ENCODE assay signal across 8 cellular contexts in genomic region chr2:149586063-149586462, GRCh38. TPM values are rescaled to one million over a fixed set of nuclear protein-coding genes. Genes with fewer than 3 reads are reported as not detected.
DNase-seq lines count a peak whose midpoint lies in the region; ATAC-seq and TF ChIP-seq lines count a peak whose summit lies in the region.

No MANE protein-coding gene starts in this region.

- no peaks in the 10 kb centered on the region for H3K27me3 ChIP-seq in IMR-90 (ENCODE audit: control insufficient read depth, insufficient read depth, low read length)
- no peaks in the 10 kb centered on the region for H3K27me3 ChIP-seq in mammary epithelial cell (ENCODE audit: insufficient read depth, low read length)
- no peaks in the 10 kb centered on the region for H3K27me3 ChIP-seq in muscle layer of duodenum (ENCODE audit: low read depth, low read length)

- dilution Hi-C loops in IMR-90 (cut with HindIII; ENCODE audit: low sequenced_read_pairs, unreplicated experiment) = no loop called here
- dilution Hi-C loops in mammary epithelial cell (cut with HindIII; ENCODE audit: low sequenced_read_pairs) = no loop called here

- H3K4me3 ChIP-seq in AG04449 (ENCODE audit: low read depth, low read length) = peak overlapping the region; percentile 75
- peak overlapping the region; percentile 76 for H3K4me3 ChIP-seq in IMR-90 (ENCODE audit: insufficient read depth, low read depth, low read length)
- peak overlapping the region; percentile 66 to 98 (median 85) for H3K4me3 ChIP-seq in mammary epithelial cell (replicated peaks in 1 of 3; ENCODE audit: insufficient read depth in 1 of 3, low read depth in 2 of 3, low read length in 3 of 3)
- peak overlapping the region; percentile 89 to 96 for H3K4me3 ChIP-seq in muscle layer of duodenum (ENCODE audit: low read depth in 1 of 2, low read length in 2 of 2)

- H2AFZ ChIP-seq in IMR-90 (replicated peaks; ENCODE audit: low read length, poor library complexity) = no peak overlapping the region
- H2AFZ ChIP-seq in mammary epithelial cell (ENCODE audit: low read depth, low read length) = no peak overlapping the region

- H3K36me3 ChIP-seq in IMR-90 (ENCODE audit: control insufficient read depth, insufficient read depth, low read length) = peaks cover 13% of the 10 kb centered on the region
- peaks cover 24% of the 10 kb centered on the region for H3K36me3 ChIP-seq in mammary epithelial cell (ENCODE audit: insufficient read depth, low read length)
- H3K36me3 ChIP-seq in muscle layer of duodenum (ENCODE audit: control insufficient read depth in 1 of 2, insufficient read depth in 2 of 2, low read length in 2 of 2) = peaks cover 10 to 14% of the 10 kb centered on the region in 2 donors

- 0 out of 2 replicates have a peak overlapping the region, but pooled peaks have one; percentile 16 for H3K18ac ChIP-seq in IMR-90 (ENCODE audit: low read depth, low read length)

- H2AK5ac ChIP-seq in IMR-90 (ENCODE audit: low read depth, low read length) = no peak overlapping the region

- CTCF ChIA-PET in AG04449 (lab: Yijun Ruan, JAX) (interaction anchor here (0.9 to 3.1 kb wide), 7 partner anchors 9 to 1654 kb away, joined by 3 to 13 read pairs (median 6); no protein-coding TSS in a partner anchor), IMR-90 (lab: Yijun Ruan, JAX) (no interaction called here), mammary epithelial cell (lab: Charles Lee; ENCODE audit: low non-redundant PET) (no interaction called here)

- H4K91ac ChIP-seq in IMR-90 (ENCODE audit: insufficient read depth, low read depth, low read length) = no peak overlapping the region

- no peak overlapping the region for H2BK15ac ChIP-seq in IMR-90 (ENCODE audit: low read depth, low read length)

- no peak for TF ChIP-seq POLR2A in IMR-90 (IDR thresholded peaks at IDR 0.05; ENCODE audit: low read depth, low read length)

- H3K9me3 ChIP-seq in IMR-90 (ENCODE audit: control insufficient read depth, insufficient read depth, low read length) (no peaks in the 10 kb centered on the region), mammary epithelial cell (replicated peaks; ENCODE audit: insufficient read depth, low read length) (no peaks in the 10 kb centered on the region), muscle layer of duodenum (ENCODE audit: control insufficient read depth in 1 of 2, low read length in 2 of 2) (no peaks in the 10 kb centered on the region)

- DNase-seq in AG04449 (ENCODE audit: low read depth, low spot score) = no peak
- DNase-seq in IMR-90 = no peak
- DNase-seq in mammary epithelial cell = no peak
- no peak for DNase-seq in NCI-H774 (lab: John Stamatoyannopoulos, UW)
- no peak for DNase-seq in OCI-M2 (lab: John Stamatoyannopoulos, UW; ENCODE audit: unreplicated experiment)
- no peak for DNase-seq in cerebellum (ENCODE audit: low spot score)

- no peak overlapping the region for H3K56ac ChIP-seq in IMR-90 (ENCODE audit: extremely low read depth, insufficient read depth, low read length)

- H3K9ac ChIP-seq in IMR-90 (ENCODE audit: low read depth, low read length) (peak overlapping the region; percentile 100), mammary epithelial cell (ENCODE audit: insufficient read depth, low read length) (peak overlapping the region; percentile 59)

- intact Hi-C loops in IMR-90 (cut with micrococcal nuclease) = no loop called here
- intact Hi-C loops in mammary epithelial cell (cut with micrococcal nuclease) = no loop called here

- H3K14ac ChIP-seq in IMR-90 (replicated peaks; ENCODE audit: low read depth, low read length) = peak overlapping the region; percentile 74

- no peak overlapping the region for H2BK120ac ChIP-seq in IMR-90 (ENCODE audit: low read depth, low read length)

- peak overlapping the region; percentile 39; the same call in 1 of the 2 replicates for H4K5ac ChIP-seq in IMR-90 (ENCODE audit: low read depth, low read length)

- ATAC-seq in IMR-90 (ENCODE audit: low read depth) (no peak), GM21526 (IDR thresholded peaks at IDR 0.05; ENCODE audit: low FRiP score, unreplicated experiment) (no peak)

- peak overlapping the region; percentile 76 for H3K23ac ChIP-seq in IMR-90 (ENCODE audit: low read depth, low read length)

- TF ChIP-seq CTCF in AG04449 (IDR thresholded peaks at IDR 0.05; ENCODE audit: insufficient read depth, low read length, missing control alignments) (no peak), IMR-90 (conservative IDR thresholded peaks at IDR 0.05; ENCODE audit: low read depth, low read length) (no peak), mammary epithelial cell (conservative IDR thresholded peaks at IDR 0.05 in 1 of 2, IDR thresholded peaks at IDR 0.05 in 1 of 2; ENCODE audit: extremely low read depth in 1 of 2, insufficient read depth in 1 of 2, low read depth in 1 of 2, low read length in 2 of 2) (no peak)

- H2AK9ac ChIP-seq in IMR-90 (replicated peaks; ENCODE audit: low read depth, low read length, poor library complexity) = no peak overlapping the region

- peak overlapping the region; percentile 61; the same call in 1 of the 2 replicates for H3K27ac ChIP-seq in IMR-90 (ENCODE audit: insufficient read depth, low read length)
- H3K27ac ChIP-seq in mammary epithelial cell (ENCODE audit: insufficient read depth, low read depth, low read length) = peak overlapping the region; percentile 95
- peak overlapping the region; percentile 99 for H3K27ac ChIP-seq in muscle layer of duodenum (ENCODE audit: low read length)

- H2BK20ac ChIP-seq in IMR-90 (ENCODE audit: low read depth, low read length) = no peak overlapping the region

- H3K79me1 ChIP-seq in IMR-90 (ENCODE audit: low read depth in 1 of 2, low read length in 2 of 2) = peaks cover 3 to 37% of the 10 kb centered on the region in 2 experiments; a peak in 2 of 4 replicates

- no CpG with 5 or more reads among the region's 3 CpGs for WGBS in IMR-90 (ENCODE audit: extremely low coverage in 2 of 2, insufficient read length in 1 of 2), 2 experiments
- WGBS in mammary epithelial cell (ENCODE audit: low coverage, missing lambda C conversion rate) = 30% methylated on average over 3 of the region's 3 CpGs

- no peaks in the 10 kb centered on the region for H3K9me1 ChIP-seq in IMR-90 (ENCODE audit: insufficient read depth, low read length)

- peak overlapping the region; percentile 36; the same call in 1 of the 2 replicates for H3K4ac ChIP-seq in IMR-90 (ENCODE audit: low read depth, low read length)

- H4K8ac ChIP-seq in IMR-90 (ENCODE audit: low read depth in 2 of 2, low read length in 2 of 2) = no peak overlapping the region

- peaks cover 6% of the 10 kb centered on the region; the same call in 1 of the 2 replicates for H4K20me1 ChIP-seq in IMR-90 (ENCODE audit: insufficient read depth, low read length)
- no peaks in the 10 kb centered on the region for H4K20me1 ChIP-seq in mammary epithelial cell (ENCODE audit: insufficient read depth, low read length)

- H3K4me1 ChIP-seq in IMR-90 (ENCODE audit: control insufficient read depth, insufficient read depth, low read length) (peaks cover 5% of the 10 kb centered on the region), mammary epithelial cell (ENCODE audit: insufficient read depth, low read length) (peaks cover 12% of the 10 kb centered on the region), muscle layer of duodenum (ENCODE audit: control insufficient read depth in 1 of 2, insufficient read depth in 2 of 2, low read length in 2 of 2) (peaks cover 6 to 40% of the 10 kb centered on the region in 2 donors)

- BruUV-seq in IMR-90 (replicated peaks; lab: Mats Ljungman, UMichigan) (no TSS peak), mammary epithelial cell (replicated peaks; lab: Mats Ljungman, UMichigan) (no TSS peak)

- no peak for TF ChIP-seq RAD21 in IMR-90 (IDR thresholded peaks at IDR 0.05; ENCODE audit: low read length)

- in situ Hi-C loops in IMR-90 (cut with MboI; ENCODE audit: low sequenced_read_pairs) = loop anchor here (25.0 kb wide), 3 partner anchors 1326 to 1851 kb away; no protein-coding TSS in a partner anchor
- in situ Hi-C loops in mammary epithelial cell (cut with MboI; ENCODE audit: low sequenced_read_pairs in 2 of 2) = loop anchor here in 1 of 2 donors (25.0 kb wide), 1 partner anchor 1026 kb away; no protein-coding TSS in a partner anchor

- POLR2A ChIA-PET in AG04449 (lab: Yijun Ruan, JAX) = no interaction called here
- POLR2A ChIA-PET in IMR-90 (lab: Charles Lee; ENCODE audit: unreplicated experiment) = no interaction called here

- peak overlapping the region; percentile 84 for H3K4me2 ChIP-seq in IMR-90 (ENCODE audit: low read depth, low read length)
- H3K4me2 ChIP-seq in mammary epithelial cell (ENCODE audit: insufficient read depth, low read depth, low read length) = peak overlapping the region; percentile 89

- peak overlapping the region; percentile 70 for H2BK5ac ChIP-seq in IMR-90 (ENCODE audit: low read depth, low read length, poor library complexity, severe bottlenecking)

- peaks cover 62% of the 10 kb centered on the region for H3K79me2 ChIP-seq in mammary epithelial cell (ENCODE audit: insufficient read depth, low read length)

TF ChIP-seq in IMR-90, 13 proteins besides CTCF, POLR2A, EP300 and RAD21 (continues in another document):
- TF ChIP-seq BHLHE40 (IDR thresholded peaks at IDR 0.05; ENCODE audit: low read depth, low read length) = no peak
- TF ChIP-seq RFX5 (IDR thresholded peaks at IDR 0.05; ENCODE audit: low read depth, low read length) = no peak
- TF ChIP-seq RCOR1 (IDR thresholded peaks at IDR 0.05; ENCODE audit: insufficient replicate concordance, low read length) = no peak
- no peak for TF ChIP-seq MAZ (IDR thresholded peaks at IDR 0.05; ENCODE audit: borderline replicate concordance, low read depth, low read length)
- no peak for TF ChIP-seq USF2 (IDR thresholded peaks at IDR 0.05; ENCODE audit: low read depth, low read length)
- TF ChIP-seq CEBPB (IDR thresholded peaks at IDR 0.05; ENCODE audit: low read depth, low read length) = no peak
- TF ChIP-seq SMC3 (IDR thresholded peaks at IDR 0.05; ENCODE audit: low read depth, low read length) = no peak

RNA-seq across cellular contexts. Expression of gene MMADHC, which starts 1.5 kb away (rescaled TPM):
- total RNA-seq in IMR-90 (2012; rRNA removed) (112 and 159 TPM in 2 replicates), mammary epithelial cell (100 to 1,000 TPM; 116 to 141 TPM), cerebellum (65.1 TPM)
- polyA plus RNA-seq in IMR-90 (2012; rRNA removed) (57.5 and 62.6 TPM in 2 replicates), mammary epithelial cell (75.8 TPM)
- 18.3 and 20.7 TPM in 2 replicates for polyA plus RNA-seq in IMR-90 (2012; cell fraction: cytosol; rRNA removed)
- polyA plus RNA-seq in IMR-90 (2012; cell fraction: nucleus; rRNA removed; ENCODE audit: low replicate concordance) = 4.9 and 22.1 TPM in 2 replicates
- polyA minus RNA-seq in mammary epithelial cell = 82.4 TPM
